ENCODE assay signal across 8 cellular contexts in genomic region chr12:40104461-40105264, GRCh38. TPM values are rescaled to one million over a fixed set of nuclear protein-coding genes. Genes with fewer than 3 reads are reported as not detected.
DNase-seq lines count a peak whose midpoint lies in the region; ATAC-seq and TF ChIP-seq lines count a peak whose summit lies in the region.

No MANE protein-coding gene starts in this region.

- H3K27ac Mint-ChIP-seq in MCF 10A (ENCODE audit: low read depth, unreplicated experiment) (no peak overlapping the region), memory B cell (no peak overlapping the region)

- H3K4me1 Mint-ChIP-seq in MCF 10A (ENCODE audit: insufficient read depth, unreplicated experiment) (peaks cover 14% of the 10 kb centered on the region), memory B cell (peaks cover 20% of the 10 kb centered on the region)

- no peaks in the 10 kb centered on the region for H3K36me3 ChIP-seq in aorta (ENCODE audit: control insufficient read depth in 1 of 2, insufficient read depth in 2 of 2, low read length in 1 of 2)

- H3K36me3 Mint-ChIP-seq in MCF 10A (ENCODE audit: insufficient read depth, unreplicated experiment) (no peaks in the 10 kb centered on the region), memory B cell (no peaks in the 10 kb centered on the region)

- no peak overlapping the region for H3K27ac ChIP-seq in aorta (ENCODE audit: low read depth in 1 of 2, low read length in 2 of 2)

- 14 to 23% methylated on average over 12 to 20 of the region's 20 CpGs for WGBS in aorta, 2 donors

- no peaks in the 10 kb centered on the region for H3K9me3 ChIP-seq in aorta (ENCODE audit: control insufficient read depth, low read length)

- ATAC-seq in memory B cell (ENCODE audit: low read depth) (no peak), aorta (ENCODE audit: low FRiP score) (no peak), GM19395 (IDR thresholded peaks at IDR 0.05; ENCODE audit: unreplicated experiment) (no peak), HG03469 (IDR thresholded peaks at IDR 0.05; ENCODE audit: unreplicated experiment) (no peak)

- POLR2A ChIA-PET in MCF 10A (lab: Yijun Ruan, JAX), result interaction anchor here (0.7 to 1.9 kb wide), 4 partner anchors 46 to 276 kb away, joined by 3 to 12 read pairs (median 3); no protein-coding TSS in a partner anchor

- H3K27me3 Mint-ChIP-seq in MCF 10A (ENCODE audit: insufficient read depth, unreplicated experiment) (no peaks in the 10 kb centered on the region), memory B cell (no peaks in the 10 kb centered on the region)

- DNase-seq in EH (ENCODE audit: low read depth) (peak; percentile 6), MCF 10A (ENCODE audit: unreplicated experiment) (peak; percentile 3), memory B cell (ENCODE audit: low spot score in 2 of 2) (no peak), aorta (no peak), middle frontal gyrus (ENCODE audit: extremely low spot score, low spot score) (no peak)
- no peak for DNase-seq in Jurkat, Clone E6-1 (ENCODE audit: low read depth, low spot score)

- no TSS peak for BruUV-seq in MCF 10A (replicated peaks; lab: Mats Ljungman, UMichigan)

- peak overlapping the region; percentile 76 for H3K4me3 Mint-ChIP-seq in MCF 10A (ENCODE audit: unreplicated experiment)
- peak overlapping the region; percentile 82 for H3K4me3 Mint-ChIP-seq in memory B cell

- intact Hi-C loops in MCF 10A (cut with micrococcal nuclease), result loop anchor here (1.0 to 5.0 kb wide), 2 partner anchors 72 to 517 kb away; no protein-coding TSS in a partner anchor
- intact Hi-C loops in aorta (cut with DNase I), result loop anchor here in 1 of 2 donors (5.0 kb wide), 1 partner anchor 337 kb away; no protein-coding TSS in a partner anchor

- no peak for TF ChIP-seq CTCF in MCF 10A (IDR thresholded peaks at IDR 0.05; ENCODE audit: unreplicated experiment)

- no peaks in the 10 kb centered on the region for H3K27me3 ChIP-seq in aorta (ENCODE audit: control insufficient read depth in 1 of 2, insufficient read depth in 2 of 2, low read length in 1 of 2)

- H3K4me1 ChIP-seq in aorta (ENCODE audit: control insufficient read depth in 1 of 2, insufficient read depth in 2 of 2, low read length in 2 of 2), result peaks cover 0 to 6% of the 10 kb centered on the region in 2 donors

- CTCF ChIA-PET in MCF 10A (lab: Yijun Ruan, JAX), result interaction anchor here (0.6 to 10.8 kb wide), 11 partner anchors 39 to 714 kb away, joined by 3 to 182 read pairs (median 3); no protein-coding TSS in a partner anchor

- H3K4me3 ChIP-seq in Jurkat, Clone E6-1 (ENCODE audit: low read length), result peak overlapping the region; percentile 56
- H3K4me3 ChIP-seq in aorta (ENCODE audit: low read length in 2 of 2), result peak overlapping the region; percentile 69 to 93

- no peaks in the 10 kb centered on the region for H3K9me3 Mint-ChIP-seq in MCF 10A (ENCODE audit: unreplicated experiment)
- H3K9me3 Mint-ChIP-seq in memory B cell, result no peaks in the 10 kb centered on the region

RNA-seq across cellular contexts. Expression of gene SLC2A13, which starts 1.2 kb away (rescaled TPM):
- polyA plus RNA-seq in Jurkat, Clone E6-1 (2012; ENCODE audit: insufficient read depth, insufficient read length), result 2.7 TPM
- total RNA-seq in MCF 10A (2022) (1.7 and 2.0 TPM in 2 replicates), aorta (10 to 100 TPM in 1 of 2 donors, 1 to 10 TPM in 1; 9.0 to 11.4 TPM)
- 1 to 10 TPM; 1.1 to 2.8 TPM for polyA plus RNA-seq in aorta

Comparison
In these comparisons a context has a peak if more than half of its experiments do, and no peak if none do; other contexts are left out.
1. DNase-seq: peak in EH (single experiment) and MCF 10A (single experiment); none in Jurkat, Clone E6-1 (single experiment), memory B cell (0 of 2), aorta (0 of 2) and middle frontal gyrus (single experiment).